Comparison of ENCODE assay signal across 15 cellular contexts in the genomic region with DNA sequence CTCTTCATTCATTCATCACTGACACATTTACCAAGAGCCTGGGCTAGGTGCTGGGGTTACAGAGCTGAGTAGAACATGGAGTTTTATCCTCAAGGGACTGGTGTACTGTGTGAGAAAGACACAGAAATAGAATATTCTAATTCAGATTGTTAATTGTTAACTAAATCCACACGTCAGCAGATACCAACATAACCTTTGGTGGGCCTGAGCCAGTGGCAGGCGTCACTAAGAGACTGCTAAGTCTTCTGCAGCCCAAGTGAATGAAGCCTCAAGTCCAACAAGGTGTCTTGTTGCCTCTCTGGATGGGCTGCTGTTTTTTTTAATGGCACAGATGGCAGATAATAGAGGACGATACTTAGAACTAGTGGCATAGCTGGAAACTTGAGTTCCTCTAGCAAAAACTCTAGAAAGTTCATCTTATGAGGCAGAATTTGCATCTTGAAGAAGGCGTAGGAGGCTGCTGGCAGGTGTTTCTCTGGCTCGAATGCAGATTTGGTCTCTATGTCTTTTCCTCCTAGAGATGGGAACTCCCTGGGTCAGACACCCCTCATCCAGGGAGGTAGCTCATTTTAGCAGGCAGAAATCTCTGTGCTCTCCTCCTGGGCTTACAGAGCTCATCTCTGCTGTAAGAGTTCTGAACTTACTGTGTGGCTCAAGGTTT.
DNase-seq lines count a peak whose midpoint lies in the region; ATAC-seq and TF ChIP-seq lines count a peak whose summit lies in the region.
"Had no signal": no experiment of that assay in that cellular context is flagged by ENCODE, and none has a peak within 500 bp of the region (broad histone marks: within the 10 kb centered on the region; RNA-seq: fewer than 3 reads in every experiment).

No MANE protein-coding gene starts in this region.

- H3K27me3 ChIP-seq in gastrocnemius medialis (no peaks in the 10 kb centered on the region), uterus (no peaks in the 10 kb centered on the region)

- POLR2A ChIA-PET in activated CD4-positive, alpha-beta T cell treated with anti-CD3 and anti-CD28 coated beads for 36 hours (lab: Charles Lee) = no interaction called here

- peak; percentile 66 for ATAC-seq in GM18870 (IDR thresholded peaks at IDR 0.05; ENCODE audit: unreplicated experiment)
- ATAC-seq in GM21528 (IDR thresholded peaks at IDR 0.05; ENCODE audit: low FRiP score, unreplicated experiment) = peak; percentile 73
- ATAC-seq in HG03066 (IDR thresholded peaks at IDR 0.05; ENCODE audit: low read depth, unreplicated experiment) = peak; percentile 68
- peak in 1 of 2 donors; percentile 14 for ATAC-seq in naive B cell (ENCODE audit: low read depth in 2 of 2)
- ATAC-seq in gastrocnemius medialis = no peak
- ATAC-seq in activated CD4-positive, alpha-beta T cell treated with anti-CD3 and anti-CD28 coated beads for 36 hours = no peak
- ATAC-seq: activated T-cell treated with anti-CD3 and anti-CD28 coated beads, Interleukin-2, amount 50 U/mL, for 4 hours had no signal

- H3K9me3 ChIP-seq in gastrocnemius medialis (no peaks in the 10 kb centered on the region), uterus (no peaks in the 10 kb centered on the region)

- H3K4me1 ChIP-seq in gastrocnemius medialis = peaks cover 4 to 9% of the 10 kb centered on the region in 2 donors
- H3K4me1 ChIP-seq in uterus = peaks cover 2% of the 10 kb centered on the region in 2 donors

- DNase-seq in naive B cell = peak; percentile 5
- DNase-seq in gastrocnemius medialis = no peak
- no peak for DNase-seq in uterus
- no peak for DNase-seq in activated CD4-positive, alpha-beta T cell treated with anti-CD3 and anti-CD28 coated beads for 36 hours
- DNase-seq in ACHN = no peak
- DNase-seq: activated T-cell treated with anti-CD3 and anti-CD28 coated beads, Interleukin-2, amount 50 U/mL, for 4 hours; CD4-positive, alpha-beta memory T cell; dorsolateral prefrontal cortex; HCEC 1CT; islet precursor cell; NCI-H1417 treated with DMSO at 0.1 percent for 48 hours; SIG-M5 had no signal

- peaks cover 0 to 3% (median 0%) of the 10 kb centered on the region in 7 donors for H3K9me3 Mint-ChIP-seq in naive B cell
- no peaks in the 10 kb centered on the region for H3K9me3 Mint-ChIP-seq in activated CD4-positive, alpha-beta T cell treated with anti-CD3 and anti-CD28 coated beads for 36 hours (ENCODE audit: low read depth)
- H3K9me3 Mint-ChIP-seq: activated T-cell treated with anti-CD3 and anti-CD28 coated beads, Interleukin-2, amount 50 U/mL, for 4 hours had no signal

- no peaks in the 10 kb centered on the region for H3K36me3 Mint-ChIP-seq in naive B cell
- H3K36me3 Mint-ChIP-seq in activated CD4-positive, alpha-beta T cell treated with anti-CD3 and anti-CD28 coated beads for 36 hours (ENCODE audit: low read depth) = no peaks in the 10 kb centered on the region
- H3K36me3 Mint-ChIP-seq: CD4-positive, alpha-beta memory T cell had no signal

- in situ Hi-C loops in gastrocnemius medialis (cut with MboI; ENCODE audit: low sequenced_read_pairs in 4 of 4) = no loop called here
- in situ Hi-C loops in ACHN (cut with HindIII; ENCODE audit: low pct_ligation_motif_present, low pct_unique_long_range_greater_than_20kb, low sequenced_read_pairs) = no loop called here

- H3K4me1 Mint-ChIP-seq in naive B cell = peaks cover 43 to 64% (median 50%) of the 10 kb centered on the region in 3 donors
- H3K4me1 Mint-ChIP-seq in activated CD4-positive, alpha-beta T cell treated with anti-CD3 and anti-CD28 coated beads for 36 hours = peaks cover 4% of the 10 kb centered on the region

- H3K27ac Mint-ChIP-seq in naive B cell = peak overlapping the region in 1 of 6 donors; percentile 33
- H3K27ac Mint-ChIP-seq in activated CD4-positive, alpha-beta T cell treated with anti-CD3 and anti-CD28 coated beads for 36 hours = no peak overlapping the region
- H3K27ac Mint-ChIP-seq: CD4-positive, alpha-beta memory T cell had no signal

- no peaks in the 10 kb centered on the region for H3K27me3 Mint-ChIP-seq in naive B cell
- H3K27me3 Mint-ChIP-seq in activated CD4-positive, alpha-beta T cell treated with anti-CD3 and anti-CD28 coated beads for 36 hours = peaks cover 7% of the 10 kb centered on the region

- intact Hi-C loops in gastrocnemius medialis (cut with DNase I; ENCODE audit: low total_unique reads) = no loop called here
- intact Hi-C loops in uterus (cut with DNase I; ENCODE audit: low total_unique reads) = no loop called here
- intact Hi-C loops in activated CD4-positive, alpha-beta T cell treated with anti-CD3 and anti-CD28 coated beads for 36 hours (cut with DNase I, micrococcal nuclease) = no loop called here

- H3K36me3 ChIP-seq in gastrocnemius medialis (no peaks in the 10 kb centered on the region), uterus (no peaks in the 10 kb centered on the region)

- TF ChIP-seq CTCF in gastrocnemius medialis (IDR thresholded peaks at IDR 0.05 in 4 of 5, conservative IDR thresholded peaks at IDR 0.05 in 1 of 5) (no peak), uterus (IDR thresholded peaks at IDR 0.05) (no peak)

- CTCF ChIA-PET in activated CD4-positive, alpha-beta T cell treated with anti-CD3 and anti-CD28 coated beads for 36 hours (lab: Charles Lee) = interaction anchor here (0.6 to 1.4 kb wide), 3 partner anchors 8 to 131 kb away, joined by 3 to 5 read pairs (median 5); no protein-coding TSS in a partner anchor

- TF ChIP-seq POLR2A in gastrocnemius medialis (IDR thresholded peaks at IDR 0.05) (no peak), uterus (IDR thresholded peaks at IDR 0.05) (no peak)

- H3K27ac ChIP-seq in gastrocnemius medialis = no peak overlapping the region
- H3K27ac ChIP-seq in uterus = no peak overlapping the region
- H3K27ac ChIP-seq: dorsolateral prefrontal cortex had no signal

- peak overlapping the region in 4 of 8 donors; percentile 6 to 63 (median 20) for H3K4me3 Mint-ChIP-seq in naive B cell
- H3K4me3 Mint-ChIP-seq in activated CD4-positive, alpha-beta T cell treated with anti-CD3 and anti-CD28 coated beads for 36 hours = no peak overlapping the region
- H3K4me3 Mint-ChIP-seq: activated T-cell treated with anti-CD3 and anti-CD28 coated beads, Interleukin-2, amount 50 U/mL, for 4 hours; CD4-positive, alpha-beta memory T cell had no signal

- H3K4me3 ChIP-seq in gastrocnemius medialis (no peak overlapping the region), uterus (no peak overlapping the region)
- H3K4me3 ChIP-seq: dorsolateral prefrontal cortex had no signal

Comparison
In these comparisons a context has a peak if more than half of its experiments do, and no peak if none do; other contexts are left out.
1. ATAC-seq: peak in GM18870 (single experiment), GM21528 (single experiment) and HG03066 (single experiment); none in gastrocnemius medialis (0 of 2) and activated CD4-positive, alpha-beta T cell treated with anti-CD3 and anti-CD28 coated beads for 36 hours (single experiment).